Comparison of ENCODE assay signal across 18 cellular contexts in the genomic region with DNA sequence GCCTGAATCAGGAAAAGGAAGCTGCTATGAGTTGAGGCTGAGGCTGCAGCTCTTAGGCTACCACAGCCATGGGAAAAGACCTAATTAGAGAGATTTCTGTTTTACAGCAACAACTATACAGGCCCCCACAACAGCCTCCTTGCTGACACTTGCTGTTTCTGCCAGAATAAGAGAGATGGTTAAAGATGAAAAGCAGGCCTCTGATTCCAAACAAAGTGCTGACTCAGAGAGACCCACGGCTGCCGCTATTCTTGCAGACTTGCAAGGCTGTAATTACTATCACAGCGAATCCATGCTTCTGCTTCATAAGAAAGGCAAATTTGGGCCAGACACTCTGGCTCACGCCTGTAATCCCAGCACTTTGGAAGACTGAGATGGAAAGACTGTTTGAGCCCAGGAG. TPM values are rescaled to one million over a fixed set of nuclear protein-coding genes. Genes with fewer than 3 reads are reported as not detected.
A peak's percentile ranks its signal among the peaks of the same experiment; 100 is the strongest.
DNase-seq lines count a peak whose midpoint lies in the region; ATAC-seq, FAIRE-seq and TF ChIP-seq lines count a peak whose summit lies in the region.
"Had no signal": no experiment of that assay in that cellular context is flagged by ENCODE, and none has a peak within 500 bp of the region (broad histone marks: within the 10 kb centered on the region; RNA-seq: fewer than 3 reads in every experiment).

No MANE protein-coding gene starts in this region.

- FAIRE-seq in HepG2 (lab: Jason Lieb, UNC) = no peak
- FAIRE-seq: GM12891 had no signal

- peaks cover 4% of the 10 kb centered on the region for H3K4me1 Mint-ChIP-seq in nephron

- no peaks in the 10 kb centered on the region for H3K9me3 ChIP-seq in HepG2 (ENCODE audit: low read length)
- H3K9me3 ChIP-seq in right lobe of liver = no peaks in the 10 kb centered on the region
- H3K9me3 ChIP-seq: lower lobe of right lung, prostate gland, SK-N-SH had no signal

- 39% methylated on average over 4 of the region's 4 CpGs for WGBS in HepG2 (ENCODE audit: low lambda C conversion rate)
- 95% methylated on average over 3 of the region's 4 CpGs for WGBS in right lobe of liver (ENCODE audit: insufficient coverage, low coverage, low lambda C conversion rate, missing lambda C conversion rate)

- H3K9ac ChIP-seq in HepG2 (ENCODE audit: insufficient read depth, low read depth, low read length) = no peak overlapping the region
- H3K9ac ChIP-seq: SK-N-SH had no signal

- TF ChIP-seq EP300 in HepG2 (IDR thresholded peaks at IDR 0.05; ENCODE audit: low read depth in 2 of 2, low read length in 2 of 2) = no peak
- no peak for TF ChIP-seq EP300 in HepG2 (CRISPR knock-in tag; IDR thresholded peaks at IDR 0.05; ENCODE audit: borderline replicate concordance)

- H3K4me2 ChIP-seq in HepG2 (ENCODE audit: low read depth, low read length) = no peak overlapping the region
- H3K4me2 ChIP-seq: SK-N-SH had no signal

- H3K4me1 ChIP-seq in HepG2 (ENCODE audit: insufficient read depth, low read length) (no peaks in the 10 kb centered on the region), right lobe of liver (no peaks in the 10 kb centered on the region)
- H3K4me1 ChIP-seq: prostate gland had no signal

- H3K36me3 ChIP-seq in HepG2 (replicated peaks in 1 of 2; ENCODE audit: control insufficient read depth in 1 of 2, insufficient read depth in 2 of 2, low read length in 2 of 2) = no peaks in the 10 kb centered on the region
- no peaks in the 10 kb centered on the region for H3K36me3 ChIP-seq in right lobe of liver
- H3K36me3 ChIP-seq: lower lobe of right lung, prostate gland had no signal

- H3K27me3 Mint-ChIP-seq in nephron (ENCODE audit: low read depth) = no peaks in the 10 kb centered on the region
- H3K27me3 Mint-ChIP-seq: activated CD4-positive, alpha-beta memory T cell treated with anti-CD3 and anti-CD28 coated beads, Interleukin-2, amount 10 ng/mL, durations not matched to agents 7 days and 5 days; activated naive CD8-positive, alpha-beta T cell; CD4-positive, alpha-beta memory T cell had no signal

- DNase-seq in HepG2 (ENCODE audit: low spot score) (no peak), right lobe of liver (no peak), caudate nucleus (lab: John Stamatoyannopoulos, UW) (peak in 18 of 61 donors; percentile 7 to 69 (median 24)), epidermal melanocyte (ENCODE audit: insufficient read length, low spot score) (no peak), NAMALWA (ENCODE audit: low spot score) (no peak)
- DNase-seq: activated CD8-positive, alpha-beta memory T cell treated with anti-CD3 and anti-CD28 coated beads, Interleukin-2, amount 50 U/mL, for 48 hours; lower lobe of right lung had no signal

- no peak overlapping the region for H3K4me3 Mint-ChIP-seq in nephron
- H3K4me3 Mint-ChIP-seq: activated CD4-positive, alpha-beta memory T cell treated with anti-CD3 and anti-CD28 coated beads, Interleukin-2, amount 10 ng/mL, durations not matched to agents 7 days and 5 days; activated naive CD8-positive, alpha-beta T cell; CD4-positive, alpha-beta memory T cell; T-helper 1 cell treated with Interleukin-12 subunit alpha and Interleukin-12 subunit beta and Interleukin-4 antibody, amounts not matched to agents 30 μg/mL and 1 μg/mL, for 36 hours had no signal

- TF ChIP-seq POLR2A in HepG2 (IDR thresholded peaks at IDR 0.05; ENCODE audit: insufficient read depth in 1 of 2, low read depth in 2 of 2, low read length in 2 of 2) (no peak), right lobe of liver (IDR thresholded peaks at IDR 0.05) (no peak)

- POLR2A ChIA-PET in HepG2 (lab: Yijun Ruan, JAX) = no interaction called here

- CTCF ChIA-PET in HepG2 (lab: Yijun Ruan, JAX; ENCODE audit: low intra/inter-chr PET ratio, low total read pairs) = interaction anchor here (1.9 to 3.1 kb wide), 2 partner anchors 202 to 264 kb away, joined by 12 to 34 read pairs; no protein-coding TSS in a partner anchor

- no peak for ATAC-seq in HepG2
- ATAC-seq in right lobe of liver = no peak
- ATAC-seq in GM19455 (IDR thresholded peaks at IDR 0.05; ENCODE audit: unreplicated experiment) = no peak
- no peak for ATAC-seq in HG03135 (IDR thresholded peaks at IDR 0.05; ENCODE audit: unreplicated experiment)

- H4K20me1 ChIP-seq in HepG2 (ENCODE audit: insufficient read depth, low read length) = no peaks in the 10 kb centered on the region

- no peak overlapping the region for H3K4me3 ChIP-seq in HepG2 (replicated peaks in 1 of 3; ENCODE audit: insufficient read depth in 1 of 3, low read depth in 2 of 3, low read length in 3 of 3)
- no peak overlapping the region for H3K4me3 ChIP-seq in right lobe of liver
- H3K4me3 ChIP-seq: lower lobe of right lung, prostate gland had no signal

- H2AFZ ChIP-seq in HepG2 (ENCODE audit: low read length) = no peak overlapping the region

- no peaks in the 10 kb centered on the region for H3K79me2 ChIP-seq in HepG2 (ENCODE audit: insufficient read depth, low read length)

- H3K27ac Mint-ChIP-seq in nephron = peak overlapping the region; percentile 25 to 63 (median 44)
- H3K27ac Mint-ChIP-seq: activated CD4-positive, alpha-beta memory T cell treated with anti-CD3 and anti-CD28 coated beads, Interleukin-2, amount 10 ng/mL, durations not matched to agents 7 days and 5 days; activated naive CD8-positive, alpha-beta T cell; T-helper 1 cell treated with Interleukin-12 subunit alpha and Interleukin-12 subunit beta and Interleukin-4 antibody, amounts not matched to agents 30 μg/mL and 1 μg/mL, for 36 hours had no signal

- no peaks in the 10 kb centered on the region for H3K27me3 ChIP-seq in HepG2 (ENCODE audit: control insufficient read depth in 1 of 2, insufficient read depth in 2 of 2, low read length in 2 of 2)
- no peaks in the 10 kb centered on the region for H3K27me3 ChIP-seq in right lobe of liver

- H3K36me3 Mint-ChIP-seq in nephron (ENCODE audit: low read depth) = no peaks in the 10 kb centered on the region
- H3K36me3 Mint-ChIP-seq: activated naive CD8-positive, alpha-beta T cell had no signal

- no peak for TF ChIP-seq RAD21 in HepG2 (CRISPR knock-in tag; IDR thresholded peaks at IDR 0.05)

- BruUV-seq in HepG2 (replicated peaks; lab: Mats Ljungman, UMichigan) = no TSS peak

- TF ChIP-seq CTCF in HepG2 (CRISPR knock-in tag; IDR thresholded peaks at IDR 0.05) (no peak), right lobe of liver (IDR thresholded peaks at IDR 0.05) (no peak), nephron (IDR thresholded peaks at IDR 0.05; ENCODE audit: unreplicated experiment in 3 of 3) (no peak)

- intact Hi-C loops in HepG2 (cut with micrococcal nuclease; ENCODE audit: unreplicated experiment) = loop anchor here (1.0 to 10.0 kb wide), 3 partner anchors 264 to 672 kb away; no protein-coding TSS in a partner anchor
- intact Hi-C loops in right lobe of liver (cut with DNase I) = loop anchor here (5.0 kb wide), 2 partner anchors 204 to 264 kb away; no protein-coding TSS in a partner anchor

- in situ Hi-C loops in HepG2 (cut with HindIII; ENCODE audit: extremely low pct_ligation_motif_present, low pct_unique_long_range_greater_than_20kb) = loop anchor here (5.0 kb wide), 2 partner anchors 204 to 264 kb away; no protein-coding TSS in a partner anchor

- no peaks in the 10 kb centered on the region for H3K9me3 Mint-ChIP-seq in nephron
- H3K9me3 Mint-ChIP-seq: activated CD4-positive, alpha-beta memory T cell treated with anti-CD3 and anti-CD28 coated beads, Interleukin-2, amount 10 ng/mL, durations not matched to agents 7 days and 5 days; CD4-positive, alpha-beta memory T cell; T-helper 1 cell treated with Interleukin-12 subunit alpha and Interleukin-12 subunit beta and Interleukin-4 antibody, amounts not matched to agents 30 μg/mL and 1 μg/mL, for 36 hours had no signal

- H3K27ac ChIP-seq in HepG2 (ENCODE audit: extremely low read length, insufficient read depth, low read length) (no peak overlapping the region), right lobe of liver (no peak overlapping the region), caudate nucleus (ENCODE audit: low read depth, low read length) (peak overlapping the region; percentile 24)
- H3K27ac ChIP-seq: lower lobe of right lung, prostate gland, RWPE1 had no signal

TF ChIP-seq in HepG2, 621 proteins besides CTCF, POLR2A, EP300 and RAD21:
- TF ChIP-seq MAFK (conservative IDR thresholded peaks at IDR 0.05 in 1 of 2, IDR thresholded peaks at IDR 0.05 in 1 of 2; ENCODE audit: low read length in 2 of 2) = peak; percentile 27 to 58; a peak in 2 of 4 replicates
- peak; percentile 38; the same call in 1 of the 2 replicates for TF ChIP-seq MAFF (IDR thresholded peaks at IDR 0.05; ENCODE audit: low read depth, low read length)
- no peak for TF ChIP-seq ZEB1 (IDR thresholded peaks at IDR 0.05; ENCODE audit: insufficient replicate concordance, low read depth)
- TF ChIP-seq HOXA9 (CRISPR knock-in tag; IDR thresholded peaks at IDR 0.05; ENCODE audit: borderline replicate concordance) = no peak

RNA-seq across cellular contexts. Expression of a gene that starts 41.8 kb away (rescaled TPM):
- not detected in 2 replicates for total RNA-seq in HepG2 (2016; rRNA removed; fragmentation: Illumina TruSeq; extraction: Trizol)
- not detected in 2 replicates for total RNA-seq in HepG2 (2016; cell fraction: cytosol; rRNA removed; fragmentation: Illumina TruSeq; extraction: Trizol; ENCODE audit: low read depth)
- total RNA-seq in HepG2 (2016; cell fraction: insoluble cytoplasmic fraction; rRNA removed; fragmentation: Illumina TruSeq; extraction: Trizol) = not detected in 2 replicates
- total RNA-seq in HepG2 (2016; cell fraction: membrane; rRNA removed; fragmentation: Illumina TruSeq; extraction: Trizol) = not detected in 2 replicates
- total RNA-seq in HepG2 (2016; cell fraction: nucleus; rRNA removed; fragmentation: Illumina TruSeq; extraction: Trizol) = 0.09 TPM in 1 of 2 replicates, not detected in the other
- not detected in 2 replicates for polyA plus RNA-seq in HepG2 (2011; rRNA removed)
- polyA plus RNA-seq in HepG2 (2011; cell fraction: cytosol; rRNA removed) = not detected in 2 replicates
- 0.03 TPM in 1 of 2 replicates, not detected in the other for polyA plus RNA-seq in HepG2 (2011; cell fraction: nucleus; rRNA removed)
- not detected in 2 replicates for polyA plus RNA-seq in HepG2 (2012)
- not detected in 2 replicates for polyA plus RNA-seq in HepG2 (2016; cell fraction: cytosol; fragmentation: Illumina TruSeq; extraction: Trizol; ENCODE audit: low read depth)
- not detected in 2 replicates for polyA plus RNA-seq in HepG2 (2016; cell fraction: insoluble cytoplasmic fraction; fragmentation: Illumina TruSeq; extraction: Trizol; ENCODE audit: low read depth)
- not detected in 2 replicates for polyA plus RNA-seq in HepG2 (2016; cell fraction: membrane; fragmentation: Illumina TruSeq; extraction: Trizol; ENCODE audit: low read depth)
- polyA plus RNA-seq in HepG2 (2016; cell fraction: nucleus; fragmentation: Illumina TruSeq; extraction: Trizol; ENCODE audit: insufficient read depth, low read depth) = not detected in 2 replicates
- 0.02 and 0.23 TPM in 2 replicates for polyA minus RNA-seq in HepG2 (2011; rRNA and poly(A)+ RNA removed; ENCODE audit: low replicate concordance)
- not detected in 2 replicates for polyA minus RNA-seq in HepG2 (2011; cell fraction: cytosol; rRNA and poly(A)+ RNA removed)
- polyA minus RNA-seq in HepG2 (2011; cell fraction: nucleus; rRNA and poly(A)+ RNA removed) = 0.37 TPM in 1 of 2 replicates, not detected in the other
- total RNA-seq in right lobe of liver = under 1 TPM in 5 of 6 experiments, not detected in 1; 0.07 to 0.19 (median 0.17) TPM
